ENCODE assay signal across 28 cellular contexts in genomic region chr9:72327631-72328030, GRCh38. TPM values are rescaled to one million over a fixed set of nuclear protein-coding genes. Genes with fewer than 3 reads are reported as not detected.
DNase-seq lines count a peak whose midpoint lies in the region; ATAC-seq lines count a peak whose summit lies in the region.
"Had no signal": no experiment of that assay in that cellular context is flagged by ENCODE, and none has a peak within 500 bp of the region (broad histone marks: within the 10 kb centered on the region; RNA-seq: fewer than 3 reads in every experiment).

No MANE protein-coding gene starts in this region.

- no peak overlapping the region for H3K4me3 ChIP-seq in mesenchymal stem cell (ENCODE audit: insufficient read depth in 1 of 2, low read depth in 1 of 2, low read length in 2 of 2)
- H3K4me3 ChIP-seq: PC-9, tibial nerve had no signal

- no peaks in the 10 kb centered on the region for H3K79me1 ChIP-seq in mesenchymal stem cell (replicated peaks; ENCODE audit: low read length, poor library complexity, severe bottlenecking)

- WGBS in mesenchymal stem cell, result 91% methylated on average over 8 of the region's 10 CpGs

- no peak overlapping the region for H3K18ac ChIP-seq in mesenchymal stem cell (ENCODE audit: low read depth in 1 of 2, low read length in 2 of 2)

- H3K14ac ChIP-seq in mesenchymal stem cell (ENCODE audit: low read length in 2 of 2), result no peak overlapping the region

- no peak overlapping the region for H4K91ac ChIP-seq in mesenchymal stem cell (ENCODE audit: low read length)

- no peak for DNase-seq in mesenchymal stem cell
- DNase-seq in COLO668 (lab: John Stamatoyannopoulos, UW; ENCODE audit: unreplicated experiment), result no peak
- no peak for DNase-seq in cerebellar nuclear complex (lab: John Stamatoyannopoulos, UW)
- DNase-seq: activated CD4-positive, alpha-beta T cell treated with anti-CD3 and anti-CD28 coated beads, Interleukin-2, amount 50 U/mL, for 1 hour; activated CD4-positive, CD25-positive, alpha-beta regulatory T cell; activated CD8-positive, alpha-beta memory T cell treated with anti-CD3 and anti-CD28 coated beads, Interleukin-2, amount 10 ng/mL, durations not matched to agents 7 days and 5 days; activated T-cell treated with anti-CD3 and anti-CD28 coated beads, Interleukin-2, amount 50 U/mL, for 4 hours; CD8-positive, alpha-beta memory T cell; DMS 273 treated with DMSO at 0.1 percent for 48 hours; EL; GOT3; HFFc6; immature natural killer cell; mammary epithelial cell; NCI-H1417; NCI-H2029; NCI-H524 treated with DMSO at 0.1 percent for 48 hours; PC-9; SK-N-SH; stimulated activated CD4-positive, alpha-beta T cell treated with anti-CD3 and anti-CD28 coated beads, Interleukin-15, amount 100 ng/mL, for 24 hours had no signal

- H3K4ac ChIP-seq in mesenchymal stem cell (ENCODE audit: low read depth in 1 of 2, low read length in 2 of 2), result no peak overlapping the region

- H3K36me3 ChIP-seq in mesenchymal stem cell (ENCODE audit: control insufficient read depth in 1 of 2, insufficient read depth in 2 of 2, low read depth in 1 of 2, low read length in 2 of 2), result no peaks in the 10 kb centered on the region
- H3K36me3 ChIP-seq: tibial nerve had no signal

- ATAC-seq in GM18867 (IDR thresholded peaks at IDR 0.05; ENCODE audit: unreplicated experiment) (peak; percentile 68), GM21723 (IDR thresholded peaks at IDR 0.05; ENCODE audit: unreplicated experiment) (peak; percentile 57), HG03342 (IDR thresholded peaks at IDR 0.05; ENCODE audit: unreplicated experiment) (peak; percentile 57), HG03280 (IDR thresholded peaks at IDR 0.05; ENCODE audit: unreplicated experiment) (no peak)
- ATAC-seq: activated CD8-positive, alpha-beta memory T cell treated with anti-CD3 and anti-CD28 coated beads, Interleukin-2, amount 10 ng/mL, durations not matched to agents 7 days and 5 days; activated T-cell treated with anti-CD3 and anti-CD28 coated beads, Interleukin-2, amount 50 U/mL, for 4 hours; Right ventricle myocardium inferior; stimulated activated effector memory CD8-positive, alpha-beta T cell treated with anti-CD3 and anti-CD28 coated beads, Interleukin-12 subunit alpha, Interleukin-12 subunit beta, amount 100 ng/mL, for 72 hours had no signal

- H2BK15ac ChIP-seq in mesenchymal stem cell (ENCODE audit: low read depth, poor library complexity, severe bottlenecking), result no peak overlapping the region

- no peak overlapping the region for H3K27ac ChIP-seq in mesenchymal stem cell (ENCODE audit: low read length, poor library complexity, severe bottlenecking)
- H3K27ac ChIP-seq: HL-60, PC-9, tibial nerve had no signal

- peaks cover 2% of the 10 kb centered on the region for H3K4me1 ChIP-seq in mesenchymal stem cell (ENCODE audit: control insufficient read depth, insufficient read depth, low read depth, low read length)

- no peaks in the 10 kb centered on the region for H3K9me3 ChIP-seq in mesenchymal stem cell (ENCODE audit: control insufficient read depth, low read length)
- H3K9me3 ChIP-seq: SK-N-SH, tibial nerve had no signal

- H4K8ac ChIP-seq in mesenchymal stem cell (ENCODE audit: low read length), result no peak overlapping the region

- H2BK5ac ChIP-seq in mesenchymal stem cell (ENCODE audit: low read depth, low read length, poor library complexity, severe bottlenecking), result no peak overlapping the region

- no peak overlapping the region for H2AFZ ChIP-seq in mesenchymal stem cell (ENCODE audit: low read depth, low read length)
- H2AFZ ChIP-seq: PC-9 had no signal

- peak overlapping the region; percentile 26 for H2AK5ac ChIP-seq in mesenchymal stem cell (ENCODE audit: low read length, severe bottlenecking)

- H3K27me3 ChIP-seq in mesenchymal stem cell (ENCODE audit: control insufficient read depth in 1 of 2, insufficient read depth in 1 of 2, low read length in 2 of 2), result no peaks in the 10 kb centered on the region
- H3K27me3 ChIP-seq: tibial nerve had no signal

- H3K23ac ChIP-seq in mesenchymal stem cell (ENCODE audit: low read length in 2 of 2), result no peak overlapping the region

- no peak overlapping the region for H3K4me2 ChIP-seq in mesenchymal stem cell (ENCODE audit: low read length, poor library complexity, severe bottlenecking)
- H3K4me2 ChIP-seq: PC-9, SK-N-SH had no signal

- H2BK12ac ChIP-seq in mesenchymal stem cell (ENCODE audit: low read length in 2 of 2), result no peak overlapping the region

- no peak overlapping the region for H2BK120ac ChIP-seq in mesenchymal stem cell (ENCODE audit: low read depth, low read length)

- H3K9ac ChIP-seq in mesenchymal stem cell (ENCODE audit: low read length), result no peak overlapping the region
- H3K9ac ChIP-seq: SK-N-SH had no signal

RNA-seq across cellular contexts. Expression of gene ZFAND5, which starts 37.4 kb away (rescaled TPM):
- 183 TPM for polyA plus RNA-seq in mesenchymal stem cell (2013, experiment 1 of 2)
- polyA plus RNA-seq in mesenchymal stem cell (2013, experiment 2 of 2), result 181 TPM
